In the genomic region with DNA sequence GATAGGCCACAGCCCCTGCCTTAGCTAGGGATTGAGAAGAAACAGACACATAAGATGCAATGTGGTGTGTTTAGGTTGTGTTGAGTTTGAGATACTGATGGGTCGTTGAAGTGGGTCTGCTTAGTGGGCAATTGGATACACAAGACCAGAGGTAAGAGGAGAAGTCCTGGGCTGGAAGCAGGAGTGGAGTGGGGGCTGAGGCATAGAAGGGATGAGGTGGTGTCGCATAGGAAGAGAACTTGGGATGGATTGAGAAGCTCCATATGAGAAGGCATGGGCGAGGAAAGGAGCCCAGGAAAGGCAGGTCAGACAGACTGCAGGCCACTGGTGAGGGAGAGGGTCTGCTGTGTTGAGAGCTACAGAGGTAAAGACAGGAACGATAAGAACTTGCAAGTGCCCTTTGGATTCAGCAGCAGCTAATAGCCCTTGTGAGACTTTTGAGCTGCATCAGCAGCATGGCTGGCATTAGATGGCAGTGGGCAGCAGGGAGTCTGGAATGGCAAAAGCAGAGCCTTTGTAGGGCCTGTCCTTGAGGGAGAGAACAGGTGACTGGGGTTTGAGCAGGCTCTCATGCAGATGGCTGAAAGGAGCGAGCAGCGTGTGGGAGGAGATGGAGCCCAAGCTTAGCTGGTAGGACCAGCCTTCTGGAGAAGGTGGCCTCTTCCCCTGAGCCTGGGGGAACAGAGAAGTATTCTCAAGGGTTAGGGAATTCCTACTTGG, we compare ENCODE assay signal across 14 cellular contexts. TPM values are rescaled to one million over a fixed set of nuclear protein-coding genes. Genes with fewer than 3 reads are reported as not detected.
DNase-seq lines count a peak whose midpoint lies in the region; ATAC-seq and TF ChIP-seq lines count a peak whose summit lies in the region.
"Had no signal": no experiment of that assay in that cellular context is flagged by ENCODE, and none has a peak within 500 bp of the region (broad histone marks: within the 10 kb centered on the region; RNA-seq: fewer than 3 reads in every experiment).

No MANE protein-coding gene starts in this region.

- H3K9me3 Mint-ChIP-seq in activated CD4-positive, alpha-beta T cell treated with anti-CD3 and anti-CD28 coated beads for 36 hours (ENCODE audit: low read depth): no peaks in the 10 kb centered on the region
- H3K9me3 Mint-ChIP-seq in activated T-cell treated with anti-CD3 and anti-CD28 coated beads, Interleukin-2, amount 50 U/mL, for 72 hours: no peaks in the 10 kb centered on the region
- no peaks in the 10 kb centered on the region for H3K9me3 Mint-ChIP-seq in endodermal cell
- H3K9me3 Mint-ChIP-seq in stimulated activated naive CD8-positive, alpha-beta T cell treated with anti-CD3 and anti-CD28 coated beads, Interleukin-15, amount 100 ng/mL, for 72 hours: no peaks in the 10 kb centered on the region
- H3K9me3 Mint-ChIP-seq: memory B cell had no signal

- DNase-seq in activated CD4-positive, alpha-beta T cell treated with anti-CD3 and anti-CD28 coated beads for 36 hours: peak; percentile 3
- DNase-seq in activated CD4-positive, alpha-beta T cell treated with anti-CD3 and anti-CD28 coated beads, Interleukin-2, amount 50 U/mL, for 4 hours: no peak
- DNase-seq in activated T-cell treated with anti-CD3 and anti-CD28 coated beads, Interleukin-2, amount 50 U/mL, for 72 hours: no peak
- DNase-seq in endodermal cell: peak; percentile 37
- DNase-seq in stimulated activated naive CD8-positive, alpha-beta T cell treated with anti-CD3 and anti-CD28 coated beads, Interleukin-15, amount 100 ng/mL, for 72 hours: no peak
- no peak for DNase-seq in GM03348 (ENCODE audit: low spot score)
- DNase-seq: hypothalamus; KG1; NCI-H2081 treated with DMSO at 0.1 percent for 48 hours; stimulated activated CD4-positive, alpha-beta T cell treated with anti-CD3 and anti-CD28 coated beads, Interleukin-4, amount 100 ng/mL, for 1 hour had no signal

- no peak for ATAC-seq in activated CD4-positive, alpha-beta T cell treated with anti-CD3 and anti-CD28 coated beads for 36 hours
- no peak for ATAC-seq in activated T-cell treated with anti-CD3 and anti-CD28 coated beads, Interleukin-2, amount 50 U/mL, for 72 hours (replicated peaks in 1 of 2)
- ATAC-seq in stimulated activated naive CD8-positive, alpha-beta T cell treated with anti-CD3 and anti-CD28 coated beads, Interleukin-15, amount 100 ng/mL, for 72 hours: no peak
- no peak for ATAC-seq in HG03175 (IDR thresholded peaks at IDR 0.05; ENCODE audit: unreplicated experiment)
- no peak for ATAC-seq in GM18873 (IDR thresholded peaks at IDR 0.05; ENCODE audit: low FRiP score, unreplicated experiment)

- H3K27me3 ChIP-seq in endodermal cell (ENCODE audit: control insufficient read depth, insufficient read depth, low read length, poor library complexity, severe bottlenecking): no peaks in the 10 kb centered on the region

- WGBS in endodermal cell (ENCODE audit: insufficient coverage in 1 of 2, insufficient read length in 1 of 2), 2 experiments: 95 to 98% methylated on average over 6 of the region's 6 CpGs

- no peak overlapping the region for H3K4me3 ChIP-seq in endodermal cell (ENCODE audit: low read length)
- H3K4me3 ChIP-seq: HAP-1 had no signal

- no peaks in the 10 kb centered on the region for H3K27me3 Mint-ChIP-seq in activated CD4-positive, alpha-beta T cell treated with anti-CD3 and anti-CD28 coated beads for 36 hours
- H3K27me3 Mint-ChIP-seq in activated T-cell treated with anti-CD3 and anti-CD28 coated beads, Interleukin-2, amount 50 U/mL, for 72 hours (ENCODE audit: low read depth): no peaks in the 10 kb centered on the region
- H3K27me3 Mint-ChIP-seq in endodermal cell (ENCODE audit: insufficient read depth): no peaks in the 10 kb centered on the region
- no peaks in the 10 kb centered on the region for H3K27me3 Mint-ChIP-seq in stimulated activated naive CD8-positive, alpha-beta T cell treated with anti-CD3 and anti-CD28 coated beads, Interleukin-15, amount 100 ng/mL, for 72 hours
- H3K27me3 Mint-ChIP-seq: memory B cell had no signal

- H3K27ac Mint-ChIP-seq in activated CD4-positive, alpha-beta T cell treated with anti-CD3 and anti-CD28 coated beads for 36 hours: peak overlapping the region; percentile 45
- peak overlapping the region; percentile 2 for H3K27ac Mint-ChIP-seq in activated T-cell treated with anti-CD3 and anti-CD28 coated beads, Interleukin-2, amount 50 U/mL, for 72 hours
- peak overlapping the region; percentile 35 for H3K27ac Mint-ChIP-seq in endodermal cell
- peak overlapping the region; percentile 29 to 92 for H3K27ac Mint-ChIP-seq in stimulated activated naive CD8-positive, alpha-beta T cell treated with anti-CD3 and anti-CD28 coated beads, Interleukin-15, amount 100 ng/mL, for 72 hours
- H3K27ac Mint-ChIP-seq: memory B cell had no signal

- peaks cover 83% of the 10 kb centered on the region for H3K36me3 ChIP-seq in endodermal cell (ENCODE audit: control insufficient read depth, insufficient read depth, low read length)

- H3K9me3 ChIP-seq in endodermal cell (ENCODE audit: control insufficient read depth, low read length): no peaks in the 10 kb centered on the region
- H3K9me3 ChIP-seq: HAP-1 had no signal

- no peak overlapping the region for H3K27ac ChIP-seq in endodermal cell (ENCODE audit: low read depth, low read length)

- H3K4me3 Mint-ChIP-seq in activated CD4-positive, alpha-beta T cell treated with anti-CD3 and anti-CD28 coated beads for 36 hours: no peak overlapping the region
- H3K4me3 Mint-ChIP-seq in activated T-cell treated with anti-CD3 and anti-CD28 coated beads, Interleukin-2, amount 50 U/mL, for 72 hours: no peak overlapping the region
- no peak overlapping the region for H3K4me3 Mint-ChIP-seq in endodermal cell
- H3K4me3 Mint-ChIP-seq in stimulated activated naive CD8-positive, alpha-beta T cell treated with anti-CD3 and anti-CD28 coated beads, Interleukin-15, amount 100 ng/mL, for 72 hours: no peak overlapping the region
- H3K4me3 Mint-ChIP-seq: memory B cell had no signal

- no peak overlapping the region for H3K9ac ChIP-seq in endodermal cell (ENCODE audit: extremely low read depth, low read length, poor library complexity, severe bottlenecking)

- CTCF ChIA-PET in activated CD4-positive, alpha-beta T cell treated with anti-CD3 and anti-CD28 coated beads for 36 hours (lab: Charles Lee): interaction anchor here (0.7 to 3.8 kb wide), 6 partner anchors 14 to 502 kb away, joined by 3 to 25 read pairs (median 4); no protein-coding TSS in a partner anchor

- peaks cover 12% of the 10 kb centered on the region for H3K4me1 ChIP-seq in endodermal cell (ENCODE audit: control insufficient read depth, insufficient read depth, low read length)
- H3K4me1 ChIP-seq: HAP-1 had no signal

- POLR2A ChIA-PET in activated CD4-positive, alpha-beta T cell treated with anti-CD3 and anti-CD28 coated beads for 36 hours (lab: Charles Lee): interaction anchor here (0.6 to 2.1 kb wide), 2 partner anchors 12 to 231 kb away, joined by 4 to 8 read pairs; no protein-coding TSS in a partner anchor

- intact Hi-C loops in activated CD4-positive, alpha-beta T cell treated with anti-CD3 and anti-CD28 coated beads for 36 hours (cut with DNase I, micrococcal nuclease): loop anchor here in 1 of 2 experiments (5.0 kb wide), 1 partner anchor 33 kb away; the partner anchor contains the start of gene PLCG1

- TF ChIP-seq CTCF in endodermal cell (conservative IDR thresholded peaks at IDR 0.05): no peak

- H3K4me1 Mint-ChIP-seq in activated CD4-positive, alpha-beta T cell treated with anti-CD3 and anti-CD28 coated beads for 36 hours: peaks cover 18% of the 10 kb centered on the region
- peaks cover 26% of the 10 kb centered on the region for H3K4me1 Mint-ChIP-seq in activated T-cell treated with anti-CD3 and anti-CD28 coated beads, Interleukin-2, amount 50 U/mL, for 72 hours (ENCODE audit: low read depth)
- H3K4me1 Mint-ChIP-seq in endodermal cell: peaks cover 2% of the 10 kb centered on the region
- H3K4me1 Mint-ChIP-seq in stimulated activated naive CD8-positive, alpha-beta T cell treated with anti-CD3 and anti-CD28 coated beads, Interleukin-15, amount 100 ng/mL, for 72 hours: peaks cover 89% of the 10 kb centered on the region

- peaks cover 71% of the 10 kb centered on the region for H3K36me3 Mint-ChIP-seq in activated CD4-positive, alpha-beta T cell treated with anti-CD3 and anti-CD28 coated beads for 36 hours (ENCODE audit: low read depth)
- peaks cover 13 to 30% of the 10 kb centered on the region in 2 donors for H3K36me3 Mint-ChIP-seq in activated T-cell treated with anti-CD3 and anti-CD28 coated beads, Interleukin-2, amount 50 U/mL, for 72 hours (ENCODE audit: insufficient read depth in 2 of 2)
- peaks cover 76% of the 10 kb centered on the region for H3K36me3 Mint-ChIP-seq in endodermal cell (ENCODE audit: low read depth)

RNA-seq across cellular contexts. Expression of gene PLCG1, which starts 33.2 kb away (rescaled TPM):
- total RNA-seq in activated CD4-positive, alpha-beta T cell treated with anti-CD3 and anti-CD28 coated beads for 36 hours: 100 to 1,000 TPM; 185 to 230 TPM
- total RNA-seq in activated T-cell treated with anti-CD3 and anti-CD28 coated beads, Interleukin-2, amount 50 U/mL, for 72 hours: 100 to 1,000 TPM; 177 to 221 TPM
- total RNA-seq in endodermal cell: 100 to 1,000 TPM; 227 to 257 TPM
- 283 TPM for polyA plus RNA-seq in endodermal cell (2013, experiment 1 of 2)
- polyA plus RNA-seq in endodermal cell (2013, experiment 2 of 2): 237 TPM

Comparison
In these comparisons a context has a peak if more than half of its experiments do, and no peak if none do; other contexts are left out.
1. DNase-seq: peak in activated CD4-positive, alpha-beta T cell treated with anti-CD3 and anti-CD28 coated beads for 36 hours (single experiment) and endodermal cell (single experiment); none in activated CD4-positive, alpha-beta T cell treated with anti-CD3 and anti-CD28 coated beads, Interleukin-2, amount 50 U/mL, for 4 hours (0 of 2), activated T-cell treated with anti-CD3 and anti-CD28 coated beads, Interleukin-2, amount 50 U/mL, for 72 hours (0 of 2), stimulated activated naive CD8-positive, alpha-beta T cell treated with anti-CD3 and anti-CD28 coated beads, Interleukin-15, amount 100 ng/mL, for 72 hours (0 of 2) and GM03348 (single experiment).
2. H3K27ac Mint-ChIP-seq: peak in every context shown above with its lines; median percentile 60 in stimulated activated naive CD8-positive, alpha-beta T cell treated with anti-CD3 and anti-CD28 coated beads, Interleukin-15, amount 100 ng/mL, for 72 hours; 45 in activated CD4-positive, alpha-beta T cell treated with anti-CD3 and anti-CD28 coated beads for 36 hours; 35 in endodermal cell; 2 in activated T-cell treated with anti-CD3 and anti-CD28 coated beads, Interleukin-2, amount 50 U/mL, for 72 hours.